In the genomic region with DNA sequence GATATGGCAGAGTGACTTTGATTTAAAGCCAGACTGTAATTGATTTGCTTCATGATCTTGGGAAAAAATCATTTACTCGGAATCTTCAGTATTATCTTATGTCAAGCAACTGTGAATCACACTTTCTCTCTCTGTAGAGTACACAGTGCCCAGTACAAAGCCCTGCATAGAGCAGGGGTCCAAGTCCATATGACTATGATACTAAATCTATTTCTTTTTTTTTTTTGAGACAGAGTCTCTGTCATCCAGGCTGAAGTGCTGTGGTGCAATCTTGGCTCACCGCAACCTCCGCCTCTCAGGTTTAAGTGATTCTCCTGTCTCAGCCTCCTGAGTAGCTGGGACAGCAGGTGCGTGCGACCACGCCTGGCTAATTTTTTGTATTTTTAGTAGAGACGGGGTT, we compare ENCODE assay signal across 27 cellular contexts.
"Had no signal": no experiment of that assay in that cellular context is flagged by ENCODE, and none has a peak within 500 bp of the region (broad histone marks: within the 10 kb centered on the region; RNA-seq: fewer than 3 reads in every experiment).

No MANE protein-coding gene starts in this region.

- H3K4me3 ChIP-seq: colonic mucosa, esophagus squamous epithelium, gastrocnemius medialis, heart right ventricle, left lung, lower lobe of right lung had no signal

- H3K4me3 Mint-ChIP-seq: dendritic cell treated with granulocyte-macrophage colony-stimulating factor and Interleukin-4, amounts not matched to agents 40 ng/mL and 50 ng/mL, for 4 days; effector memory CD8-positive, alpha-beta T cell; endodermal cell; naive B cell had no signal

- H3K36me3 Mint-ChIP-seq: naive B cell had no signal

- H3K27ac Mint-ChIP-seq: dendritic cell treated with granulocyte-macrophage colony-stimulating factor and Interleukin-4, amounts not matched to agents 40 ng/mL and 50 ng/mL, for 4 days; effector memory CD8-positive, alpha-beta T cell; endodermal cell; naive B cell had no signal

- H3K27me3 Mint-ChIP-seq: dendritic cell treated with granulocyte-macrophage colony-stimulating factor and Interleukin-4, amounts not matched to agents 40 ng/mL and 50 ng/mL, for 4 days had no signal

- H3K27ac ChIP-seq: colonic mucosa, epithelial cell of prostate, esophagus squamous epithelium, gastrocnemius medialis, heart right ventricle, left lung, lower lobe of right lung had no signal

- H3K4me1 Mint-ChIP-seq: naive B cell had no signal

- H3K9me3 ChIP-seq: colonic mucosa, esophagus squamous epithelium, gastrocnemius medialis, heart right ventricle, left lung, lower lobe of right lung had no signal

- FAIRE-seq: endometrium, islet of Langerhans, keratinocyte had no signal

- H3K27me3 ChIP-seq: colonic mucosa, esophagus squamous epithelium, gastrocnemius medialis, heart right ventricle, left lung had no signal

- H3K4me1 ChIP-seq: colonic mucosa, gastrocnemius medialis, lower lobe of right lung had no signal

- DNase-seq: colonic mucosa; cortex of kidney; effector CD8-positive, alpha-beta T cell; effector memory CD8-positive, alpha-beta T cell; endodermal cell; erythroblast; esophagus squamous epithelium; foreskin fibroblast; foreskin melanocyte; gastrocnemius medialis; glutamatergic neuron; head of caudate nucleus; heart right ventricle; hippocampal formation; left cardiac atrium; left lung; left ventricle myocardium superior; lower lobe of right lung; mesenchymal stem cell; midbrain; naive B cell had no signal

- H3K9me3 Mint-ChIP-seq: dendritic cell treated with granulocyte-macrophage colony-stimulating factor and Interleukin-4, amounts not matched to agents 40 ng/mL and 50 ng/mL, for 4 days; effector memory CD8-positive, alpha-beta T cell; endodermal cell had no signal

- ATAC-seq: effector memory CD8-positive, alpha-beta T cell; esophagus mucosa; gastrocnemius medialis; heart right ventricle; left cardiac atrium; left lung; left ventricle myocardium superior; lower lobe of right lung had no signal

- H3K36me3 ChIP-seq: colonic mucosa, esophagus squamous epithelium, gastrocnemius medialis, heart right ventricle, left lung, lower lobe of right lung had no signal
